ENCODE assay signal across 8 cellular contexts in the genomic region with DNA sequence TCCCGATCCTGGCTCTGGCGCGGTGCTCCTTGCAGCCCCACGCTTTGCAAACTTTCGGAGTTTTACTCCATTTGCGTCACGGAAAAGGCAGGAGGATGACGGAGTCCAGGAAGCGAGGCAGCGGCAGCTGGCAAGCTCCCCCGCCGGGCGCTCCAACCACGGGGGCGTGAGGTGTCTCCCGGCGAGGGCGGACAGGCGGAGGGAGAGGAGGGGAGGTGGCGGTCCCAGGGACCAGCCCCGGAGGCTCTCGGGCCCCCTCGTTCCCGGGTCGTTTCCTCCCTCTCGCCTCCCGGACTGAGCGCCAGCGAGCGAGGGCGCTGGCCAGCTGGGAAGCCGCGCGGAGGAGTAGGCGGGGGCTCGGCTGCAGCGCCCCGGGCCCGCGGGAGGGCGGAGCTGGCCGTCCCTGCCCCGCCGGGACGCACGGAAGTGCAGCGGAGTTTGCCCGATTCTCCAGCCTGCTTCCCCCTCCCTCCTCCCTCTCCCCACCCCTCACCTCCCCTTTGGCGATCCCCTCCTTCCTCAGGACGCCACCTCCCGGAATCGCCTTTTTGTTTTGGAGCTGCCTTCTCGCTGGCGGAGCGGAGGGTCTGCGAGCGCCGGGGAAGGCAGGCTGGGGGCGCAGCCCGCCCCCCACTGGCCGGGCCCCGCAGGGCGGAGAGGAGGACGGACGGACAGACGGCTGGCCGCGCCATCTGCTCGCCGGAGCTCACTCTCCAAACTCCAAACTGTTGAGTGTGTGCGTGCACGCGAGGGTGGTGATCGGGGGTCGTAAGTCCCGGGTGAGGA. TPM values are rescaled to one million over a fixed set of nuclear protein-coding genes. Genes with fewer than 3 reads are reported as not detected.
DNase-seq lines count a peak whose midpoint lies in the region; TF ChIP-seq lines count a peak whose summit lies in the region.

A gene with protein sequence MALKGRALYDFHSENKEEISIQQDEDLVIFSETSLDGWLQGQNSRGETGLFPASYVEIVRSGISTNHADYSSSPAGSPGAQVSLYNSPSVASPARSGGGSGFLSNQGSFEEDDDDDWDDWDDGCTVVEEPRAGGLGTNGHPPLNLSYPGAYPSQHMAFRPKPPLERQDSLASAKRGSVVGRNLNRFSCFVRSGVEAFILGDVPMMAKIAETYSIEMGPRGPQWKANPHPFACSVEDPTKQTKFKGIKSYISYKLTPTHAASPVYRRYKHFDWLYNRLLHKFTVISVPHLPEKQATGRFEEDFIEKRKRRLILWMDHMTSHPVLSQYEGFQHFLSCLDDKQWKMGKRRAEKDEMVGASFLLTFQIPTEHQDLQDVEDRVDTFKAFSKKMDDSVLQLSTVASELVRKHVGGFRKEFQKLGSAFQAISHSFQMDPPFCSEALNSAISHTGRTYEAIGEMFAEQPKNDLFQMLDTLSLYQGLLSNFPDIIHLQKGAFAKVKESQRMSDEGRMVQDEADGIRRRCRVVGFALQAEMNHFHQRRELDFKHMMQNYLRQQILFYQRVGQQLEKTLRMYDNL (plus strand): TSS at position 543 of the 786 bp plus-strand sequence. CDS start 1,191 bp downstream, outside the sequence.

- H3K4me3 ChIP-seq in MG63 (peak within 1 kb of the TSS; percentile 76), skin epidermis (peak within 1 kb of the TSS; percentile 63 to 88 (median 79))

- peak; percentile 89 for DNase-seq in MG63
- peak in 41 of 61 donors; percentile 25 to 81 (median 55) for DNase-seq in caudate nucleus (lab: John Stamatoyannopoulos, UW)
- peak; percentile 93 for DNase-seq in iPS-NIHi11 (ENCODE audit: low spot score)
- DNase-seq in NCI-H187 (lab: John Stamatoyannopoulos, UW), result no peak
- DNase-seq in DMS79 treated with DMSO at 0.1 percent for 48 hours (lab: John Stamatoyannopoulos, UW), result no peak

- peaks cover 30% of the 10 kb centered on the region for H3K36me3 ChIP-seq in MG63

- H3K27me3 ChIP-seq in MG63, result no peaks in the 10 kb centered on the region

- H3K27ac ChIP-seq in VCaP, result peak within 1 kb of the TSS; percentile 82
- peak within 1 kb of the TSS; percentile 75 for H3K27ac ChIP-seq in caudate nucleus (ENCODE audit: low read depth, low read length)
- peak within 1 kb of the TSS; percentile 78 to 98 (median 94) for H3K27ac ChIP-seq in skin epidermis

- TF ChIP-seq CTCF in GM12874 (IDR thresholded peaks at IDR 0.05; ENCODE audit: insufficient read depth, low read depth, low read length), result peak; percentile 76
- TF ChIP-seq CTCF in VCaP (conservative IDR thresholded peaks at IDR 0.05), result peak; percentile 83

- no peaks in the 10 kb centered on the region for H3K9me3 ChIP-seq in MG63

RNA-seq across cellular contexts. Expression of the gene that starts here (rescaled TPM):
- 13.4 and 20.8 TPM in 2 replicates for total RNA-seq in MG63 (2014; rRNA removed; shearing (Covaris generic); ENCODE audit: low replicate concordance)

Comparison
In these comparisons a context has a peak if more than half of its experiments do, and no peak if none do; other contexts are left out.
1. DNase-seq: peak in MG63 (single experiment), caudate nucleus (41 of 61) and iPS-NIHi11 (single experiment); none in NCI-H187 (0 of 2) and DMS79 treated with DMSO at 0.1 percent for 48 hours (single experiment).
2. Peak in every context shown above with its lines, with median percentiles within 50 percentile points of each other: H3K27ac ChIP-seq.